In the genomic region with DNA sequence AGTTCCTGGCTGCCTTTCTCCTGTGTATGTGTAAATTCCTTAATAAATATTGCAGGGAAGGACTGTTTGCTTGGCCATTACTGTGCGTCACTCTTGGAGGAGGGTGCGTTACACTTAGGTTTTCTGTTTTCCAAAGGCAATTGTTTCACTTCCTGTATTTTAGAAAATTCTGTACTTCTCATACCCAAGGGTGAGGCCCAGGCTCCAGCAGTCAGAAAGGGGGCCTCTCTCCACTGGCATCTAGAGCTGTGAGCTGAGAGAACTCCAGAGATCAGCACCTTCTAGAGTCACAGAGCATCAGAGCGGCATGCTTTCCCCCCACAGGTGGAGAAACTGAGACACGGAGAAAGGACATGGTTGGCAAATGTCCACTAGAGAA, we compare ENCODE assay signal across 18 cellular contexts. TPM values are rescaled to one million over a fixed set of nuclear protein-coding genes. Genes with fewer than 3 reads are reported as not detected.
DNase-seq lines count a peak whose midpoint lies in the region; ATAC-seq and TF ChIP-seq lines count a peak whose summit lies in the region.
"Had no signal": no experiment of that assay in that cellular context is flagged by ENCODE, and none has a peak within 500 bp of the region (broad histone marks: within the 10 kb centered on the region; RNA-seq: fewer than 3 reads in every experiment).

No MANE protein-coding gene starts in this region.

- H3K27me3 Mint-ChIP-seq in stimulated activated naive CD8-positive, alpha-beta T cell treated with anti-CD3 and anti-CD28 coated beads, Interleukin-15, Interleukin-2, amounts not matched to agents 100 ng/mL and 50 ng/mL, for 24 hours = no peaks in the 10 kb centered on the region
- H3K27me3 Mint-ChIP-seq in stimulated activated naive CD8-positive, alpha-beta T cell treated with anti-CD3 and anti-CD28 coated beads, Interleukin-15, amount 100 ng/mL, for 72 hours = no peaks in the 10 kb centered on the region
- H3K27me3 Mint-ChIP-seq in WTC11 (ENCODE audit: low read depth) = no peaks in the 10 kb centered on the region; the same call in 1 of the 2 replicates

- peaks cover 77% of the 10 kb centered on the region for H3K36me3 Mint-ChIP-seq in stimulated activated naive CD8-positive, alpha-beta T cell treated with anti-CD3 and anti-CD28 coated beads, Interleukin-15, Interleukin-2, amounts not matched to agents 100 ng/mL and 50 ng/mL, for 24 hours (ENCODE audit: low read depth)
- no peaks in the 10 kb centered on the region for H3K36me3 Mint-ChIP-seq in WTC11

- H3K27ac Mint-ChIP-seq in stimulated activated naive CD8-positive, alpha-beta T cell treated with anti-CD3 and anti-CD28 coated beads, Interleukin-15, Interleukin-2, amounts not matched to agents 100 ng/mL and 50 ng/mL, for 24 hours = no peak overlapping the region
- H3K27ac Mint-ChIP-seq in stimulated activated naive CD8-positive, alpha-beta T cell treated with anti-CD3 and anti-CD28 coated beads, Interleukin-15, amount 100 ng/mL, for 72 hours = no peak overlapping the region
- peak overlapping the region; percentile 35; the same call in 1 of the 2 replicates for H3K27ac Mint-ChIP-seq in WTC11
- H3K27ac Mint-ChIP-seq: activated CD8-positive, alpha-beta T cell treated with anti-CD3 and anti-CD28 coated beads, Interleukin-2, amount 10 ng/mL, durations not matched to agents 7 days and 5 days had no signal

- H3K4me3 Mint-ChIP-seq in stimulated activated naive CD8-positive, alpha-beta T cell treated with anti-CD3 and anti-CD28 coated beads, Interleukin-15, Interleukin-2, amounts not matched to agents 100 ng/mL and 50 ng/mL, for 24 hours = peak overlapping the region; percentile 11
- H3K4me3 Mint-ChIP-seq in stimulated activated naive CD8-positive, alpha-beta T cell treated with anti-CD3 and anti-CD28 coated beads, Interleukin-15, amount 100 ng/mL, for 72 hours = no peak overlapping the region
- no peak overlapping the region for H3K4me3 Mint-ChIP-seq in WTC11
- H3K4me3 Mint-ChIP-seq: activated CD8-positive, alpha-beta T cell treated with anti-CD3 and anti-CD28 coated beads, Interleukin-2, amount 10 ng/mL, durations not matched to agents 7 days and 5 days had no signal

- DNase-seq in stimulated activated naive CD8-positive, alpha-beta T cell treated with anti-CD3 and anti-CD28 coated beads, Interleukin-15, amount 100 ng/mL, for 72 hours = no peak
- DNase-seq in WTC11 (ENCODE audit: low spot score) (no peak), midbrain (lab: John Stamatoyannopoulos, UW) (peak; percentile 14), NCI-H2107 (lab: John Stamatoyannopoulos, UW) (no peak)
- no peak for DNase-seq in activated CD8-positive, alpha-beta memory T cell treated with anti-CD3 and anti-CD28 coated beads for 24 hours
- DNase-seq: activated CD8-positive, alpha-beta T cell treated with anti-CD3 and anti-CD28 coated beads, Interleukin-2, amount 10 ng/mL, durations not matched to agents 7 days and 5 days; activated effector memory CD4-positive, alpha-beta T cell treated with anti-CD3 and anti-CD28 coated beads, Interleukin-2, amount 50 U/mL, for 16 hours; DMS 273 treated with DMSO at 0.1 percent for 48 hours; dorsolateral prefrontal cortex; islet precursor cell; NCI-H1417; ovary; stimulated activated naive CD4-positive, alpha-beta T cell treated with Interleukin-2 at 50 U/mL for 16 hours; uterus had no signal

- peaks cover 3% of the 10 kb centered on the region for H3K9me3 Mint-ChIP-seq in stimulated activated naive CD8-positive, alpha-beta T cell treated with anti-CD3 and anti-CD28 coated beads, Interleukin-15, Interleukin-2, amounts not matched to agents 100 ng/mL and 50 ng/mL, for 24 hours
- H3K9me3 Mint-ChIP-seq in stimulated activated naive CD8-positive, alpha-beta T cell treated with anti-CD3 and anti-CD28 coated beads, Interleukin-15, amount 100 ng/mL, for 72 hours = no peaks in the 10 kb centered on the region
- H3K9me3 Mint-ChIP-seq in WTC11 = no peaks in the 10 kb centered on the region

- peaks cover 29% of the 10 kb centered on the region for H3K4me1 Mint-ChIP-seq in stimulated activated naive CD8-positive, alpha-beta T cell treated with anti-CD3 and anti-CD28 coated beads, Interleukin-15, Interleukin-2, amounts not matched to agents 100 ng/mL and 50 ng/mL, for 24 hours (ENCODE audit: low read depth)
- H3K4me1 Mint-ChIP-seq in stimulated activated naive CD8-positive, alpha-beta T cell treated with anti-CD3 and anti-CD28 coated beads, Interleukin-15, amount 100 ng/mL, for 72 hours = peaks cover 27% of the 10 kb centered on the region
- H3K4me1 Mint-ChIP-seq in WTC11 = no peaks in the 10 kb centered on the region

- TF ChIP-seq CTCF in WTC11 (IDR thresholded peaks at IDR 0.05) = no peak

- CTCF ChIA-PET in WTC11 (lab: Charles Lee) = interaction anchor here (0.5 to 3.0 kb wide), 4 partner anchors 15 to 157 kb away, joined by 4 to 11 read pairs (median 4); no protein-coding TSS in a partner anchor

- POLR2A ChIA-PET in WTC11 (lab: Charles Lee) = no interaction called here

- ATAC-seq in stimulated activated naive CD8-positive, alpha-beta T cell treated with anti-CD3 and anti-CD28 coated beads, Interleukin-15, amount 100 ng/mL, for 72 hours = no peak
- ATAC-seq in WTC11 (no peak), GM21447 (IDR thresholded peaks at IDR 0.05; ENCODE audit: unreplicated experiment) (no peak), GM21619 (IDR thresholded peaks at IDR 0.05; ENCODE audit: unreplicated experiment) (no peak)
- ATAC-seq: activated CD8-positive, alpha-beta T cell treated with anti-CD3 and anti-CD28 coated beads, Interleukin-2, amount 10 ng/mL, durations not matched to agents 7 days and 5 days; body of pancreas had no signal

TF ChIP-seq in WTC11, 78 proteins besides CTCF, POLR2A, EP300 and RAD21 (continues in another document):
- TF ChIP-seq, protein P1, sequence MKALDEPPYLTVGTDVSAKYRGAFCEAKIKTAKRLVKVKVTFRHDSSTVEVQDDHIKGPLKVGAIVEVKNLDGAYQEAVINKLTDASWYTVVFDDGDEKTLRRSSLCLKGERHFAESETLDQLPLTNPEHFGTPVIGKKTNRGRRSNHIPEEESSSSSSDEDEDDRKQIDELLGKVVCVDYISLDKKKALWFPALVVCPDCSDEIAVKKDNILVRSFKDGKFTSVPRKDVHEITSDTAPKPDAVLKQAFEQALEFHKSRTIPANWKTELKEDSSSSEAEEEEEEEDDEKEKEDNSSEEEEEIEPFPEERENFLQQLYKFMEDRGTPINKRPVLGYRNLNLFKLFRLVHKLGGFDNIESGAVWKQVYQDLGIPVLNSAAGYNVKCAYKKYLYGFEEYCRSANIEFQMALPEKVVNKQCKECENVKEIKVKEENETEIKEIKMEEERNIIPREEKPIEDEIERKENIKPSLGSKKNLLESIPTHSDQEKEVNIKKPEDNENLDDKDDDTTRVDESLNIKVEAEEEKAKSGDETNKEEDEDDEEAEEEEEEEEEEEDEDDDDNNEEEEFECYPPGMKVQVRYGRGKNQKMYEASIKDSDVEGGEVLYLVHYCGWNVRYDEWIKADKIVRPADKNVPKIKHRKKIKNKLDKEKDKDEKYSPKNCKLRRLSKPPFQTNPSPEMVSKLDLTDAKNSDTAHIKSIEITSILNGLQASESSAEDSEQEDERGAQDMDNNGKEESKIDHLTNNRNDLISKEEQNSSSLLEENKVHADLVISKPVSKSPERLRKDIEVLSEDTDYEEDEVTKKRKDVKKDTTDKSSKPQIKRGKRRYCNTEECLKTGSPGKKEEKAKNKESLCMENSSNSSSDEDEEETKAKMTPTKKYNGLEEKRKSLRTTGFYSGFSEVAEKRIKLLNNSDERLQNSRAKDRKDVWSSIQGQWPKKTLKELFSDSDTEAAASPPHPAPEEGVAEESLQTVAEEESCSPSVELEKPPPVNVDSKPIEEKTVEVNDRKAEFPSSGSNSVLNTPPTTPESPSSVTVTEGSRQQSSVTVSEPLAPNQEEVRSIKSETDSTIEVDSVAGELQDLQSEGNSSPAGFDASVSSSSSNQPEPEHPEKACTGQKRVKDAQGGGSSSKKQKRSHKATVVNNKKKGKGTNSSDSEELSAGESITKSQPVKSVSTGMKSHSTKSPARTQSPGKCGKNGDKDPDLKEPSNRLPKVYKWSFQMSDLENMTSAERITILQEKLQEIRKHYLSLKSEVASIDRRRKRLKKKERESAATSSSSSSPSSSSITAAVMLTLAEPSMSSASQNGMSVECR (CRISPR knock-in tag; IDR thresholded peaks at IDR 0.05; ENCODE audit: borderline replicate concordance) = no peak
- TF ChIP-seq, protein P2, sequence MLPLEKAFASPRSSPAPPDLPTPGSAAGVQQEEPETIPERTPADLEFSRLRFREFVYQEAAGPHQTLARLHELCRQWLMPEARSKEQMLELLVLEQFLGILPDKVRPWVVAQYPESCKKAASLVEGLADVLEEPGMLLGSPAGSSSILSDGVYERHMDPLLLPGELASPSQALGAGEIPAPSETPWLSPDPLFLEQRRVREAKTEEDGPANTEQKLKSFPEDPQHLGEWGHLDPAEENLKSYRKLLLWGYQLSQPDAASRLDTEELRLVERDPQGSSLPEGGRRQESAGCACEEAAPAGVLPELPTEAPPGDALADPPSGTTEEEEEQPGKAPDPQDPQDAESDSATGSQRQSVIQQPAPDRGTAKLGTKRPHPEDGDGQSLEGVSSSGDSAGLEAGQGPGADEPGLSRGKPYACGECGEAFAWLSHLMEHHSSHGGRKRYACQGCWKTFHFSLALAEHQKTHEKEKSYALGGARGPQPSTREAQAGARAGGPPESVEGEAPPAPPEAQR (CRISPR knock-in tag; IDR thresholded peaks at IDR 0.05) = no peak
- no peak for TF ChIP-seq ZNF121 (CRISPR knock-in tag; IDR thresholded peaks at IDR 0.05)
- TF ChIP-seq, protein P3, sequence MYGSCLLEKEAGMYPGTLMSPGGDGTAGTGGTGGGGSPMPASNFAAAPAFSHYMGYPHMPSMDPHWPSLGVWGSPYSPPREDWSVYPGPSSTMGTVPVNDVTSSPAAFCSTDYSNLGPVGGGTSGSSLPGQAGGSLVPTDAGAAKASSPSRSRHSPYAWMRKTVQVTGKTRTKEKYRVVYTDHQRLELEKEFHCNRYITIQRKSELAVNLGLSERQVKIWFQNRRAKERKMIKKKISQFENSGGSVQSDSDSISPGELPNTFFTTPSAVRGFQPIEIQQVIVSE (CRISPR knock-in tag; IDR thresholded peaks at IDR 0.05; ENCODE audit: borderline replicate concordance) = no peak
- TF ChIP-seq ETV6 (CRISPR knock-in tag; IDR thresholded peaks at IDR 0.05) = no peak
- TF ChIP-seq, protein P4, sequence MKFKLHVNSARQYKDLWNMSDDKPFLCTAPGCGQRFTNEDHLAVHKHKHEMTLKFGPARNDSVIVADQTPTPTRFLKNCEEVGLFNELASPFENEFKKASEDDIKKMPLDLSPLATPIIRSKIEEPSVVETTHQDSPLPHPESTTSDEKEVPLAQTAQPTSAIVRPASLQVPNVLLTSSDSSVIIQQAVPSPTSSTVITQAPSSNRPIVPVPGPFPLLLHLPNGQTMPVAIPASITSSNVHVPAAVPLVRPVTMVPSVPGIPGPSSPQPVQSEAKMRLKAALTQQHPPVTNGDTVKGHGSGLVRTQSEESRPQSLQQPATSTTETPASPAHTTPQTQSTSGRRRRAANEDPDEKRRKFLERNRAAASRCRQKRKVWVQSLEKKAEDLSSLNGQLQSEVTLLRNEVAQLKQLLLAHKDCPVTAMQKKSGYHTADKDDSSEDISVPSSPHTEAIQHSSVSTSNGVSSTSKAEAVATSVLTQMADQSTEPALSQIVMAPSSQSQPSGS (CRISPR knock-in tag; IDR thresholded peaks at IDR 0.05; ENCODE audit: borderline replicate concordance, low read depth) = no peak
- TF ChIP-seq JUN (CRISPR knock-in tag; IDR thresholded peaks at IDR 0.05) = no peak

RNA-seq across cellular contexts. Expression of a gene that starts 27.0 kb away (rescaled TPM):
- 6.8 to 8.2 TPM (median 7.1 TPM) in 3 replicates for total RNA-seq in WTC11 (2021)

RNA-seq across cellular contexts. Expression of a gene that starts 49.7 kb away (rescaled TPM):
- 4.9 to 5.7 TPM (median 5.7 TPM) in 3 replicates for total RNA-seq in WTC11 (2021)

RNA-seq across cellular contexts. Expression of a gene that starts 53.8 kb away (rescaled TPM):
- 3.2 to 3.9 TPM (median 3.6 TPM) in 3 replicates for total RNA-seq in WTC11 (2021)
